ENCODE assay signal across 3 cellular contexts in the genomic region with DNA sequence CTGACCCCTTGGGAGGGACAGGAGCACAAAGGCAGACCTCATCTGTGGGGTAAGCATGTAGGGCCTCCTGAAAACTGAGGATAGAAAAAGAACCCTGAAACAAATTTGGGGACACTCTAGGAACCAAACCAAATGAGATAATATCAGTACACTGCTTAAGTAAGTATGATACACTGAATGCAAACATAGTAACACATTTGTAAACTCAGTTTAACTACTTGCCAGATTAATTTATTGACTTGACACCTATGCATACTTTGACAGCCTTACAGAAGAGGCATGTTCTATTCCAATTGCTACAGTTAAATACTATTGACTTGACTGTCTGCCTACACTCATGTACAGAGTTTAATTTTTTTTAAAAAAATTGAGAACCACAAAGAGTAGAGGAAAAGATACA.
"Had no signal": no experiment of that assay in that cellular context is flagged by ENCODE, and none has a peak within 500 bp of the region (broad histone marks: within the 10 kb centered on the region; RNA-seq: fewer than 3 reads in every experiment).

No MANE protein-coding gene starts in this region.

- ATAC-seq: GM12878 had no signal

- H3K4me3 ChIP-seq: GM12878 had no signal

- DNase-seq: GDM1, GF-D8 had no signal
